Comparison of ENCODE assay signal across 1 cellular context in genomic region chr10:35268791-35269257, GRCh38.
TF ChIP-seq lines count a peak whose summit lies in the region.

No MANE protein-coding gene starts in this region.

TF ChIP-seq in IMR-90, 13 proteins besides CTCF, POLR2A, EP300 and RAD21:
- no peak for TF ChIP-seq MAZ (IDR thresholded peaks at IDR 0.05; ENCODE audit: borderline replicate concordance, low read depth, low read length)
